17 cellular contexts compared by ENCODE assay signal in the genomic region with DNA sequence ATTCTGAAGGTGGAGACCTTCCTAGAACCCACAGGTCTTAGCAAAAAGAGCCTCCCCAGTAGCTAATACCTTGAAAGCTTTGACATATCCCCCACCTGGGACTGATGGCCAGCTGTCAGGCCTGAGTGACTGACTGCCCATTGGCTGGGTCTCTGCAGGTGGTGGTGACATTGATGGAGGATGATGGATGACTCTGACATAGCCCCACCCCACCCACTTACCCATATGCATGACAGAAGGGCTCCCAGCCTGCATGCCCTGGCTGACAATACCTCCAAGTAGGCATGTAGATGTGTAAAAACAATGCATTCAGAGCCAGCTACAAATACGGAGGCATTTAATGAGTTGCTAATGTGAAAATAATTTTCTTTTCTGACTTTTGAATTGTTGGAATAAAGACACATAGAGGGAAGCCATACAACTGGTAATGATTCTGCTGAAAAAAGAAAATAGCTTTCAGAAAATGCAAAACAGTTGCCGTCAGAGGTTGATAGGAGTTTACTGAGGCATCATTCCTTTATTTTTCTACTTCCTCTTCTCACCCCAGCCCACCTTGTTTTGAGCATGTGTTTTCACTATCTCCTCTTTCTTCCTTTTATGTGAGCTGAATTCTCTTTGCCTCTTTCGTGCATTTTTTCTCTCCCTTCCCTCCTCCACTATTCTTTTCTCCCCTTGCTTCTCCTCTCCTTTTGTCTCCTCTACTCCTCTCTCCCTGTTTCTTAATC.
DNase-seq lines count a peak whose midpoint lies in the region; ATAC-seq, FAIRE-seq and TF ChIP-seq lines count a peak whose summit lies in the region.
"Had no signal": no experiment of that assay in that cellular context is flagged by ENCODE, and none has a peak within 500 bp of the region (broad histone marks: within the 10 kb centered on the region; RNA-seq: fewer than 3 reads in every experiment).

No MANE protein-coding gene starts in this region.

- no peaks in the 10 kb centered on the region for H3K9me3 ChIP-seq in heart left ventricle
- H3K9me3 ChIP-seq: mucosa of descending colon, neutrophil had no signal

- H3K79me2 ChIP-seq in KMS-11 (ENCODE audit: insufficient read depth, low read depth): no peaks in the 10 kb centered on the region

- H3K4me3 ChIP-seq in KMS-11 (IDR thresholded peaks at IDR 0.05; ENCODE audit: insufficient read depth, low read depth, low read length): no peak overlapping the region
- no peak overlapping the region for H3K4me3 ChIP-seq in heart left ventricle
- H3K4me3 ChIP-seq: mucosa of descending colon had no signal

- POLR2A ChIA-PET in activated B cell treated with CpG ODN at 0.5 μM for 24 hours (lab: Charles Lee): interaction anchor here (0.7 kb wide), 1 partner anchor 11 kb away, joined by 3 read pairs; no protein-coding TSS in a partner anchor
- POLR2A ChIA-PET in naive thymus-derived CD8-positive, alpha-beta T cell (lab: Charles Lee): interaction anchor here (0.9 kb wide), 1 partner anchor 60 kb away, joined by 3 read pairs; no protein-coding TSS in a partner anchor

- H3K27me3 ChIP-seq in KMS-11 (ENCODE audit: insufficient read depth, low read depth): no peaks in the 10 kb centered on the region
- H3K27me3 ChIP-seq in heart left ventricle: peaks cover 0 to 7% (median 0%) of the 10 kb centered on the region in 9 donors

- peak overlapping the region; percentile 32 for H3K4me3 Mint-ChIP-seq in activated B cell treated with CpG ODN at 0.5 μM for 24 hours
- H3K4me3 Mint-ChIP-seq in naive thymus-derived CD8-positive, alpha-beta T cell: peak overlapping the region in 3 of 10 donors; percentile 0 to 39 (median 31)
- H3K4me3 Mint-ChIP-seq: activated naive CD4-positive, alpha-beta T cell treated with anti-CD3 and anti-CD28 coated beads for 36 hours had no signal

- ATAC-seq in activated B cell treated with CpG ODN at 0.5 μM for 24 hours (ENCODE audit: low read depth) (peak; percentile 69), HG03342 (IDR thresholded peaks at IDR 0.05; ENCODE audit: unreplicated experiment) (no peak), heart left ventricle (no peak)
- no peak for ATAC-seq in naive thymus-derived CD8-positive, alpha-beta T cell
- ATAC-seq: mucosa of descending colon had no signal

- CTCF ChIA-PET in activated B cell treated with CpG ODN at 0.5 μM for 24 hours (lab: Charles Lee): interaction anchor here (1.2 kb wide), 1 partner anchor 330 kb away, joined by 7 read pairs; no protein-coding TSS in a partner anchor

- TF ChIP-seq CTCF in KMS-11 (conservative IDR thresholded peaks at IDR 0.05; ENCODE audit: low read depth, low read length): no peak
- TF ChIP-seq CTCF in activated B cell treated with CpG ODN at 0.5 μM for 24 hours (IDR thresholded peaks at IDR 0.05): no peak
- no peak for TF ChIP-seq CTCF in heart left ventricle (IDR thresholded peaks at IDR 0.05)

- H3K4me1 Mint-ChIP-seq in activated B cell treated with CpG ODN at 0.5 μM for 24 hours: peaks cover 44% of the 10 kb centered on the region
- H3K4me1 Mint-ChIP-seq in naive thymus-derived CD8-positive, alpha-beta T cell: peaks cover 11 to 34% (median 26%) of the 10 kb centered on the region in 4 donors

- H3K4me1 ChIP-seq in KMS-11 (ENCODE audit: low read depth, poor library complexity, severe bottlenecking) (peaks cover 38% of the 10 kb centered on the region), heart left ventricle (no peaks in the 10 kb centered on the region)

- peaks cover 1% of the 10 kb centered on the region for H3K9me3 Mint-ChIP-seq in activated B cell treated with CpG ODN at 0.5 μM for 24 hours
- H3K9me3 Mint-ChIP-seq in naive thymus-derived CD8-positive, alpha-beta T cell: peaks cover 0 to 2% (median 0%) of the 10 kb centered on the region in 9 donors
- H3K9me3 Mint-ChIP-seq: activated naive CD4-positive, alpha-beta T cell treated with anti-CD3 and anti-CD28 coated beads for 36 hours had no signal

- peak overlapping the region; percentile 48 for H3K27ac Mint-ChIP-seq in activated B cell treated with CpG ODN at 0.5 μM for 24 hours
- peak overlapping the region in 6 of 10 donors; percentile 5 to 75 (median 31) for H3K27ac Mint-ChIP-seq in naive thymus-derived CD8-positive, alpha-beta T cell
- H3K27ac Mint-ChIP-seq: activated naive CD4-positive, alpha-beta T cell treated with anti-CD3 and anti-CD28 coated beads for 36 hours had no signal

- intact Hi-C loops in activated B cell treated with CpG ODN at 0.5 μM for 24 hours (cut with micrococcal nuclease): loop anchor here (1.0 kb wide), 1 partner anchor 8 kb away; no protein-coding TSS in a partner anchor
- intact Hi-C loops in heart left ventricle (cut with DNase I): no loop called here

- H3K4me2 ChIP-seq in KMS-11: peak overlapping the region; percentile 43; the same call in 1 of the 2 replicates

- H4K20me1 ChIP-seq in KMS-11 (ENCODE audit: insufficient read depth): no peaks in the 10 kb centered on the region

- TF ChIP-seq POLR2A in heart left ventricle (IDR thresholded peaks at IDR 0.05): no peak

- no peaks in the 10 kb centered on the region for H3K36me3 Mint-ChIP-seq in activated B cell treated with CpG ODN at 0.5 μM for 24 hours (ENCODE audit: low read depth)
- H3K36me3 Mint-ChIP-seq in naive thymus-derived CD8-positive, alpha-beta T cell: no peaks in the 10 kb centered on the region

- DNase-seq in GM19239 (ENCODE audit: insufficient read length, low spot score) (no peak), activated B cell treated with CpG ODN at 0.5 μM for 24 hours (no peak), C1 segment of cervical spinal cord (lab: John Stamatoyannopoulos, UW) (no peak), heart left ventricle (no peak)
- no peak for DNase-seq in naive thymus-derived CD8-positive, alpha-beta T cell
- DNase-seq: activated CD4-positive, alpha-beta T cell treated with anti-CD3 and anti-CD28 coated beads, Interleukin-2, amount 50 U/mL, for 1 hour; activated naive CD4-positive, alpha-beta T cell treated with anti-CD3 and anti-CD28 coated beads for 36 hours; activated T-cell treated with anti-CD3 and anti-CD28 coated beads, Interleukin-2, amount 50 U/mL, for 1 hour; AML-193; KG1; mucosa of descending colon; NCI-H1092 treated with DMSO at 0.1 percent for 48 hours; RPMI8226; stimulated activated CD4-positive, alpha-beta T cell treated with anti-CD3 and anti-CD28 coated beads, Interleukin-4, amount 100 ng/mL, for 4 hours had no signal

- no peak overlapping the region for H3K9ac ChIP-seq in KMS-11

- WGBS in heart left ventricle, 4 donors: 56 to 62% (median 61%) methylated on average over 3 of the region's 3 CpGs

- H3K36me3 ChIP-seq in KMS-11 (ENCODE audit: insufficient read depth) (no peaks in the 10 kb centered on the region), heart left ventricle (no peaks in the 10 kb centered on the region)
- H3K36me3 ChIP-seq: neutrophil had no signal

- H3K27ac ChIP-seq in KMS-11 (no peak overlapping the region), heart left ventricle (no peak overlapping the region)
- H3K27ac ChIP-seq: neutrophil had no signal

- peak; percentile 33 for FAIRE-seq in GM19239 (lab: Jason Lieb, UNC)

- H3K27me3 Mint-ChIP-seq in activated B cell treated with CpG ODN at 0.5 μM for 24 hours: no peaks in the 10 kb centered on the region
- H3K27me3 Mint-ChIP-seq in naive thymus-derived CD8-positive, alpha-beta T cell: no peaks in the 10 kb centered on the region

- H2AFZ ChIP-seq in KMS-11 (ENCODE audit: low read depth): no peak overlapping the region
